Comparison of ENCODE assay signal across 16 cellular contexts in the genomic region with DNA sequence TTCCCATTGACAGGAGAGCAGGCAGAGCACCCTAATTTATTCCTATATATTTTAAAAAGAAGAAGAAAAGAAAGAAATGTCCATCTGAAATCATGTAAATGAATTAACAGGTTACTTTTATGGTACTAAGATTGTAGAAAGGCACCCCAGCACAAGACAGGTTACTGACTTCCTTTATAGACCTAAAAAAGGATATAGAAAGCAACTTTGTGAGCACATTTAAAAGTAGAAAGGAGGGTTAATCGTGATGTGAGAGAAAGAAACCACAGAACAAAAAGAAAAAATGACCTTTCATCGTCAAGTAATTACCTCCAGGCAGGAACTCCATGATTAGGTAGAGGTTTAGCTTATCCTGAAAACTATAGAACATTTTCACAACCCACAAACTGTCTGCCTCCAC. TPM values are rescaled to one million over a fixed set of nuclear protein-coding genes. Genes with fewer than 3 reads are reported as not detected.
DNase-seq lines count a peak whose midpoint lies in the region; ATAC-seq lines count a peak whose summit lies in the region.
"Had no signal": no experiment of that assay in that cellular context is flagged by ENCODE, and none has a peak within 500 bp of the region (broad histone marks: within the 10 kb centered on the region; RNA-seq: fewer than 3 reads in every experiment).

No MANE protein-coding gene starts in this region.

- CTCF ChIA-PET in CD8-positive, alpha-beta memory T cell (lab: Charles Lee) = interaction anchor here (2.5 kb wide), 1 partner anchor 10 kb away, joined by 5 read pairs; no protein-coding TSS in a partner anchor

- peaks cover 68% of the 10 kb centered on the region for H3K36me3 ChIP-seq in CD8-positive, alpha-beta memory T cell (ENCODE audit: insufficient read depth, low read length)

- no peak for ATAC-seq in stimulated activated effector memory CD8-positive, alpha-beta T cell treated with anti-CD3 and anti-CD28 coated beads, Interleukin-12 subunit alpha, Interleukin-12 subunit beta, amount 100 ng/mL, for 72 hours
- no peak for ATAC-seq in HG03108 (IDR thresholded peaks at IDR 0.05; ENCODE audit: unreplicated experiment)
- ATAC-seq: Right ventricle myocardium inferior had no signal

- POLR2A ChIA-PET in CD8-positive, alpha-beta memory T cell (lab: Charles Lee) = no interaction called here

- H3K4me1 Mint-ChIP-seq in activated naive CD4-positive, alpha-beta T cell treated with anti-CD3 and anti-CD28 coated beads, Interleukin-2, amount 50 U/mL, for 24 hours = peaks cover 50% of the 10 kb centered on the region
- H3K4me1 Mint-ChIP-seq in CD8-positive, alpha-beta memory T cell = peaks cover 45 to 70% (median 47%) of the 10 kb centered on the region in 3 donors
- H3K4me1 Mint-ChIP-seq in activated naive CD8-positive, alpha-beta T cell treated with anti-CD3 and anti-CD28 coated beads for 36 hours = peaks cover 54% of the 10 kb centered on the region
- peaks cover 16% of the 10 kb centered on the region for H3K4me1 Mint-ChIP-seq in stimulated activated effector memory CD8-positive, alpha-beta T cell treated with anti-CD3 and anti-CD28 coated beads, Interleukin-12 subunit alpha, Interleukin-12 subunit beta, amount 100 ng/mL, for 72 hours
- H3K4me1 Mint-ChIP-seq: H9 had no signal

- peaks cover 14% of the 10 kb centered on the region for H3K36me3 Mint-ChIP-seq in activated naive CD4-positive, alpha-beta T cell treated with anti-CD3 and anti-CD28 coated beads, Interleukin-2, amount 50 U/mL, for 24 hours
- peaks cover 2 to 87% (median 17%) of the 10 kb centered on the region in 3 donors for H3K36me3 Mint-ChIP-seq in CD8-positive, alpha-beta memory T cell
- H3K36me3 Mint-ChIP-seq in activated naive CD8-positive, alpha-beta T cell treated with anti-CD3 and anti-CD28 coated beads for 36 hours = peaks cover 31% of the 10 kb centered on the region
- peaks cover 95% of the 10 kb centered on the region for H3K36me3 Mint-ChIP-seq in stimulated activated effector memory CD8-positive, alpha-beta T cell treated with anti-CD3 and anti-CD28 coated beads, Interleukin-12 subunit alpha, Interleukin-12 subunit beta, amount 100 ng/mL, for 72 hours

- H3K27me3 Mint-ChIP-seq in activated naive CD4-positive, alpha-beta T cell treated with anti-CD3 and anti-CD28 coated beads, Interleukin-2, amount 50 U/mL, for 24 hours = no peaks in the 10 kb centered on the region
- H3K27me3 Mint-ChIP-seq in CD8-positive, alpha-beta memory T cell = no peaks in the 10 kb centered on the region
- H3K27me3 Mint-ChIP-seq in activated naive CD8-positive, alpha-beta T cell treated with anti-CD3 and anti-CD28 coated beads for 36 hours = no peaks in the 10 kb centered on the region

- peak overlapping the region; percentile 15 for H3K4me3 Mint-ChIP-seq in activated naive CD4-positive, alpha-beta T cell treated with anti-CD3 and anti-CD28 coated beads, Interleukin-2, amount 50 U/mL, for 24 hours
- H3K4me3 Mint-ChIP-seq in CD8-positive, alpha-beta memory T cell = no peak overlapping the region
- no peak overlapping the region for H3K4me3 Mint-ChIP-seq in activated naive CD8-positive, alpha-beta T cell treated with anti-CD3 and anti-CD28 coated beads for 36 hours
- no peak overlapping the region for H3K4me3 Mint-ChIP-seq in stimulated activated effector memory CD8-positive, alpha-beta T cell treated with anti-CD3 and anti-CD28 coated beads, Interleukin-12 subunit alpha, Interleukin-12 subunit beta, amount 100 ng/mL, for 72 hours
- H3K4me3 Mint-ChIP-seq: H9 had no signal

- H3K4me3 ChIP-seq in CD8-positive, alpha-beta memory T cell (ENCODE audit: low read length) = no peak overlapping the region
- H3K4me3 ChIP-seq: BLaER1 had no signal

- H3K9me3 Mint-ChIP-seq in activated naive CD4-positive, alpha-beta T cell treated with anti-CD3 and anti-CD28 coated beads, Interleukin-2, amount 50 U/mL, for 24 hours = no peaks in the 10 kb centered on the region
- no peaks in the 10 kb centered on the region for H3K9me3 Mint-ChIP-seq in CD8-positive, alpha-beta memory T cell
- H3K9me3 Mint-ChIP-seq in activated naive CD8-positive, alpha-beta T cell treated with anti-CD3 and anti-CD28 coated beads for 36 hours = no peaks in the 10 kb centered on the region
- no peaks in the 10 kb centered on the region for H3K9me3 Mint-ChIP-seq in stimulated activated effector memory CD8-positive, alpha-beta T cell treated with anti-CD3 and anti-CD28 coated beads, Interleukin-12 subunit alpha, Interleukin-12 subunit beta, amount 100 ng/mL, for 72 hours
- H3K9me3 Mint-ChIP-seq: H9 had no signal

- H3K27ac Mint-ChIP-seq in activated naive CD4-positive, alpha-beta T cell treated with anti-CD3 and anti-CD28 coated beads, Interleukin-2, amount 50 U/mL, for 24 hours = peak overlapping the region; percentile 30
- peak overlapping the region in 5 of 8 donors; percentile 24 to 56 (median 33) for H3K27ac Mint-ChIP-seq in CD8-positive, alpha-beta memory T cell
- peak overlapping the region; percentile 51 for H3K27ac Mint-ChIP-seq in activated naive CD8-positive, alpha-beta T cell treated with anti-CD3 and anti-CD28 coated beads for 36 hours
- H3K27ac Mint-ChIP-seq in stimulated activated effector memory CD8-positive, alpha-beta T cell treated with anti-CD3 and anti-CD28 coated beads, Interleukin-12 subunit alpha, Interleukin-12 subunit beta, amount 100 ng/mL, for 72 hours = peak overlapping the region; percentile 35
- H3K27ac Mint-ChIP-seq: H9 had no signal

- no peaks in the 10 kb centered on the region for H3K9me3 ChIP-seq in CD8-positive, alpha-beta memory T cell (ENCODE audit: low read length)
- H3K9me3 ChIP-seq: BLaER1 had no signal

- H3K27ac ChIP-seq in CD8-positive, alpha-beta memory T cell (ENCODE audit: low read depth, low read length) = no peak overlapping the region
- H3K27ac ChIP-seq: BLaER1 had no signal

- H3K4me1 ChIP-seq in CD8-positive, alpha-beta memory T cell (ENCODE audit: insufficient read depth, low read length) = peaks cover 47% of the 10 kb centered on the region
- H3K4me1 ChIP-seq: BLaER1 had no signal

- no peaks in the 10 kb centered on the region for H3K27me3 ChIP-seq in CD8-positive, alpha-beta memory T cell (ENCODE audit: insufficient read depth, low read length, poor library complexity, severe bottlenecking)
- H3K27me3 ChIP-seq: BLaER1 had no signal

- no peak for DNase-seq in activated naive CD4-positive, alpha-beta T cell (lab: John Stamatoyannopoulos, UW)
- DNase-seq in CD8-positive, alpha-beta memory T cell = no peak
- DNase-seq in activated naive CD8-positive, alpha-beta T cell treated with anti-CD3 and anti-CD28 coated beads for 36 hours = no peak
- no peak for DNase-seq in stimulated activated effector memory CD8-positive, alpha-beta T cell treated with anti-CD3 and anti-CD28 coated beads, Interleukin-12 subunit alpha, Interleukin-12 subunit beta, amount 100 ng/mL, for 72 hours (ENCODE audit: low spot score in 2 of 2)
- DNase-seq in T1000 (lab: John Stamatoyannopoulos, UW) = no peak
- DNase-seq: DMS 273 treated with DMSO at 0.1 percent for 48 hours; H9; NCI-H1105; NCI-H2081; NCI-H446 treated with DMSO at 0.1 percent for 48 hours; NCI-H69; NK-92 treated with Interleukin-12 subunit alpha and Interleukin-12 subunit beta, amount 100 ng/mL, for 24 hours had no signal

RNA-seq across cellular contexts. Expression of a gene that starts 29.9 kb away (rescaled TPM):
- total RNA-seq in CD8-positive, alpha-beta memory T cell = 10 to 100 TPM; 44.9 to 47.6 TPM
- polyA plus RNA-seq in CD8-positive, alpha-beta memory T cell = 110 TPM
- total RNA-seq in activated naive CD8-positive, alpha-beta T cell treated with anti-CD3 and anti-CD28 coated beads for 36 hours = 10 to 100 TPM; 21.5 to 23.1 TPM
